ENCODE assay signal across 20 cellular contexts in the genomic region with DNA sequence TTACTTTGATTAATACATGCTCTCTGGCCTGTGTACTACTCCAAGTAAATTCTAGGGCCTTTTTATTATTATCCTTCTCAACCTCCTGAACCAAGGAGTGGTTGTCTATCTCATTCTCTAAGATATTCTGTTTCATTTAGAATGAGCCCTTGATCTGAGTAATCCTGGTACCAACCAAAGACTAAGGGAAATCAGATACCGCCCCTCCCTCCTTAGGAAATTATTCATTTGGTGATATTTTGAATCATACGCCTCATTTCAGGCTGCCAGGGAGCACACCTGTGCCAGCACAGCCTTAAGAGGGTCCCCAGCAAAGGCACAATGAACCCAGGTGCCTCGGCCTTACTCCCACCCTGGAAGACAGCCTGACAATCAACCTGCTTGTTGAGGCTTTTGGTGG.
DNase-seq lines count a peak whose midpoint lies in the region; ATAC-seq and TF ChIP-seq lines count a peak whose summit lies in the region.
"Had no signal": no experiment of that assay in that cellular context is flagged by ENCODE, and none has a peak within 500 bp of the region (broad histone marks: within the 10 kb centered on the region; RNA-seq: fewer than 3 reads in every experiment).

No MANE protein-coding gene starts in this region.

- no peaks in the 10 kb centered on the region for H3K27me3 ChIP-seq in right atrium auricular region

- H3K27me3 Mint-ChIP-seq in activated T-cell treated with anti-CD3 and anti-CD28 coated beads, Interleukin-2, amount 50 U/mL, for 72 hours (ENCODE audit: low read depth) = peaks cover 20% of the 10 kb centered on the region
- peaks cover 57% of the 10 kb centered on the region for H3K27me3 Mint-ChIP-seq in activated T-cell treated with anti-CD3 and anti-CD28 coated beads, Interleukin-2, amount 50 U/mL, for 24 hours
- H3K27me3 Mint-ChIP-seq in stimulated activated naive CD8-positive, alpha-beta T cell treated with anti-CD3 and anti-CD28 coated beads, Interleukin-15, amount 100 ng/mL, for 72 hours = no peaks in the 10 kb centered on the region
- H3K27me3 Mint-ChIP-seq: B cell; CD4-positive, CD25-positive, alpha-beta regulatory T cell had no signal

- H3K4me3 Mint-ChIP-seq in activated T-cell treated with anti-CD3 and anti-CD28 coated beads, Interleukin-2, amount 50 U/mL, for 72 hours = peak overlapping the region in 1 of 2 donors; percentile 37
- no peak overlapping the region for H3K4me3 Mint-ChIP-seq in activated T-cell treated with anti-CD3 and anti-CD28 coated beads, Interleukin-2, amount 50 U/mL, for 24 hours
- H3K4me3 Mint-ChIP-seq in stimulated activated naive CD8-positive, alpha-beta T cell treated with anti-CD3 and anti-CD28 coated beads, Interleukin-15, amount 100 ng/mL, for 72 hours = no peak overlapping the region
- H3K4me3 Mint-ChIP-seq: B cell; CD4-positive, CD25-positive, alpha-beta regulatory T cell; CD8-positive, alpha-beta T cell; GM23338; H9 had no signal

- peak; percentile 14 to 56 for ATAC-seq in activated CD4-positive, CD25-positive, alpha-beta regulatory T cell treated with anti-CD3 and anti-CD28 coated beads, Interleukin-2, amount 50 U/mL, for 24 hours
- ATAC-seq in activated T-cell treated with anti-CD3 and anti-CD28 coated beads, Interleukin-2, amount 50 U/mL, for 72 hours (replicated peaks in 1 of 2) = peak; percentile 57 to 65
- peak; percentile 29 for ATAC-seq in stimulated activated naive CD8-positive, alpha-beta T cell treated with anti-CD3 and anti-CD28 coated beads, Interleukin-15, amount 100 ng/mL, for 72 hours
- ATAC-seq in stimulated activated naive CD8-positive, alpha-beta T cell treated with anti-CD3 and anti-CD28 coated beads, Interleukin-15, Interleukin-2, amounts not matched to agents 100 U/mL and 50 U/mL, for 24 hours = no peak
- ATAC-seq in GM21381 (IDR thresholded peaks at IDR 0.05; ENCODE audit: unreplicated experiment) = no peak
- ATAC-seq: CD8-positive, alpha-beta T cell; GM23338; HCT116 had no signal

- no peak for TF ChIP-seq CTCF in right atrium auricular region (IDR thresholded peaks at IDR 0.05)

- no peak overlapping the region for H3K4me3 ChIP-seq in right atrium auricular region
- H3K4me3 ChIP-seq: BLaER1, GM23338 had no signal

- H3K4me1 Mint-ChIP-seq in activated T-cell treated with anti-CD3 and anti-CD28 coated beads, Interleukin-2, amount 50 U/mL, for 72 hours (ENCODE audit: low read depth) = peaks cover 33% of the 10 kb centered on the region
- H3K4me1 Mint-ChIP-seq in activated T-cell treated with anti-CD3 and anti-CD28 coated beads, Interleukin-2, amount 50 U/mL, for 24 hours (ENCODE audit: low read depth) = peaks cover 35% of the 10 kb centered on the region
- H3K4me1 Mint-ChIP-seq in stimulated activated naive CD8-positive, alpha-beta T cell treated with anti-CD3 and anti-CD28 coated beads, Interleukin-15, amount 100 ng/mL, for 72 hours = peaks cover 12% of the 10 kb centered on the region
- H3K4me1 Mint-ChIP-seq: B cell, GM23338, H9 had no signal

- no peaks in the 10 kb centered on the region for H3K9me3 Mint-ChIP-seq in activated T-cell treated with anti-CD3 and anti-CD28 coated beads, Interleukin-2, amount 50 U/mL, for 72 hours
- H3K9me3 Mint-ChIP-seq in activated T-cell treated with anti-CD3 and anti-CD28 coated beads, Interleukin-2, amount 50 U/mL, for 24 hours = peaks cover 2% of the 10 kb centered on the region
- H3K9me3 Mint-ChIP-seq in stimulated activated naive CD8-positive, alpha-beta T cell treated with anti-CD3 and anti-CD28 coated beads, Interleukin-15, amount 100 ng/mL, for 72 hours = peaks cover 0 to 7% of the 10 kb centered on the region in 2 donors
- H3K9me3 Mint-ChIP-seq: CD8-positive, alpha-beta T cell had no signal

- no peaks in the 10 kb centered on the region for H3K4me1 ChIP-seq in right atrium auricular region
- H3K4me1 ChIP-seq: Caco-2 had no signal

- H3K36me3 Mint-ChIP-seq in activated T-cell treated with anti-CD3 and anti-CD28 coated beads, Interleukin-2, amount 50 U/mL, for 72 hours (ENCODE audit: insufficient read depth in 2 of 2) = peaks cover 0 to 5% of the 10 kb centered on the region in 2 donors
- H3K36me3 Mint-ChIP-seq in activated T-cell treated with anti-CD3 and anti-CD28 coated beads, Interleukin-2, amount 50 U/mL, for 24 hours (ENCODE audit: low read depth) = peaks cover 2% of the 10 kb centered on the region
- H3K36me3 Mint-ChIP-seq: CD4-positive, CD25-positive, alpha-beta regulatory T cell had no signal

- H3K9me3 ChIP-seq in right atrium auricular region = no peaks in the 10 kb centered on the region
- H3K9me3 ChIP-seq: BLaER1, Caco-2 had no signal

- no peaks in the 10 kb centered on the region for H3K36me3 ChIP-seq in right atrium auricular region
- H3K36me3 ChIP-seq: BLaER1 had no signal

- no peak overlapping the region for H3K27ac ChIP-seq in right atrium auricular region
- H3K27ac ChIP-seq: 22Rv1, BLaER1, C4-2B had no signal

- H3K27ac Mint-ChIP-seq in activated T-cell treated with anti-CD3 and anti-CD28 coated beads, Interleukin-2, amount 50 U/mL, for 72 hours = no peak overlapping the region
- no peak overlapping the region for H3K27ac Mint-ChIP-seq in activated T-cell treated with anti-CD3 and anti-CD28 coated beads, Interleukin-2, amount 50 U/mL, for 24 hours
- H3K27ac Mint-ChIP-seq in stimulated activated naive CD8-positive, alpha-beta T cell treated with anti-CD3 and anti-CD28 coated beads, Interleukin-15, amount 100 ng/mL, for 72 hours = no peak overlapping the region
- H3K27ac Mint-ChIP-seq: B cell; CD4-positive, CD25-positive, alpha-beta regulatory T cell; CD8-positive, alpha-beta T cell; GM23338; H9 had no signal

- no peak for DNase-seq in activated CD4-positive, CD25-positive, alpha-beta regulatory T cell treated with anti-CD3 and anti-CD28 coated beads, Interleukin-2, amount 50 U/mL, for 72 hours
- DNase-seq in activated T-cell treated with anti-CD3 and anti-CD28 coated beads, Interleukin-2, amount 50 U/mL, for 72 hours = peak in 1 of 2 donors; percentile 12
- no peak for DNase-seq in activated T-cell treated with anti-CD3 and anti-CD28 coated beads, Interleukin-2, amount 50 U/mL, for 24 hours
- DNase-seq in stimulated activated naive CD8-positive, alpha-beta T cell treated with anti-CD3 and anti-CD28 coated beads, Interleukin-15, amount 100 ng/mL, for 72 hours = no peak
- no peak for DNase-seq in stimulated activated naive CD8-positive, alpha-beta T cell treated with anti-CD3 and anti-CD28 coated beads, Interleukin-15, Interleukin-2, amounts not matched to agents 100 U/mL and 50 U/mL, for 24 hours
- DNase-seq in right atrium auricular region (ENCODE audit: low spot score) = no peak
- DNase-seq: Caco-2; CD4-positive, CD25-positive, alpha-beta regulatory T cell; CD8-positive, alpha-beta T cell; DMS153; DND-41; H9 had no signal

Comparison
In these comparisons a context has a peak if more than half of its experiments do, and no peak if none do; other contexts are left out.
1. ATAC-seq: peak in activated CD4-positive, CD25-positive, alpha-beta regulatory T cell treated with anti-CD3 and anti-CD28 coated beads, Interleukin-2, amount 50 U/mL, for 24 hours (2 of 2), activated T-cell treated with anti-CD3 and anti-CD28 coated beads, Interleukin-2, amount 50 U/mL, for 72 hours (2 of 2) and stimulated activated naive CD8-positive, alpha-beta T cell treated with anti-CD3 and anti-CD28 coated beads, Interleukin-15, amount 100 ng/mL, for 72 hours (single experiment); none in stimulated activated naive CD8-positive, alpha-beta T cell treated with anti-CD3 and anti-CD28 coated beads, Interleukin-15, Interleukin-2, amounts not matched to agents 100 U/mL and 50 U/mL, for 24 hours (single experiment) and GM21381 (single experiment).